25 cellular contexts compared by ENCODE assay signal in the genomic region with DNA sequence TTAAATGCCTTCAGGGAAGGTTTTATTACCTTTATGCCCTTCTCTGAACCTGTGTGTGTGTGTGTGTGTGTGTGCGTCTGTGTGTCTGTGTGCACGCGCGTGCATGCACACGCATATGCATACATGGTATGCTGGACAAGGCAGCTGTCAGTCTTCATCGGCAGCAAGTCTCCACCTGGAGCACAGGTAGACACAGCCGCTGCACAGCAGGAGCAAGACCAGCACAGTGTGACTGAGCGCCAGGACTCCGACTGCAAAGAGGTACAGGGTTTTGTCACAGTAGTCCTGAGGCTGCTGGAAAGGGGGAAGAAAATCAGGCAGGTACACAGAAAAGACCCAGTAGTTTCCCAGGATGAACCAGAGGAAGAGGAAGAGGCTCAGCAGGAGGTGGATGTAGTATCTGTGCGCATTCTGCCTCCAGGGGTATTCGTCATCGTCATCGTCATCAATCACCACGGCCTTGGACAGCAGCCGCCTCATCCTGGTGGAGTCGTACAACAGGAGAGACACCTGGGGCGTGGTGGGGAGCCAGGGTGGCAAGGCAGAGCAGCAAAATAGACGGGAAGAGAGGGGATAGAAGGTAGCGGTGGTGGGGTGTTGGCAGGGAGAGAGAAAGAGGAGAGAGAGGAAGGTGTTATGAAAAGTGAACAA. TPM values are rescaled to one million over a fixed set of nuclear protein-coding genes. Genes with fewer than 3 reads are reported as not detected.
DNase-seq lines count a peak whose midpoint lies in the region; ATAC-seq and TF ChIP-seq lines count a peak whose summit lies in the region.
"Had no signal": no experiment of that assay in that cellular context is flagged by ENCODE, and none has a peak within 500 bp of the region (broad histone marks: within the 10 kb centered on the region; RNA-seq: fewer than 3 reads in every experiment).

No MANE protein-coding gene starts in this region.

- H3K27me3 Mint-ChIP-seq in activated CD4-positive, alpha-beta T cell treated with anti-CD3 and anti-CD28 coated beads for 36 hours: no peaks in the 10 kb centered on the region

- H3K9me3 ChIP-seq in RWPE2 (ENCODE audit: severe bottlenecking) (no peaks in the 10 kb centered on the region), tibial nerve (no peaks in the 10 kb centered on the region)
- H3K9me3 ChIP-seq: mucosa of descending colon, upper lobe of left lung had no signal

- no peak overlapping the region for H2BK5ac ChIP-seq in mesendoderm (ENCODE audit: low read length)

- no peak overlapping the region for H3K23ac ChIP-seq in mesendoderm (ENCODE audit: low read length)

- peak overlapping the region; percentile 61 for H3K27ac Mint-ChIP-seq in activated CD4-positive, alpha-beta T cell treated with anti-CD3 and anti-CD28 coated beads for 36 hours
- H3K27ac Mint-ChIP-seq: stimulated activated effector memory CD8-positive, alpha-beta T cell treated with anti-CD3 and anti-CD28 coated beads, Interleukin-12 subunit alpha, Interleukin-12 subunit beta, amount 100 ng/mL, for 72 hours had no signal

- H3K9me3 Mint-ChIP-seq in activated CD4-positive, alpha-beta T cell treated with anti-CD3 and anti-CD28 coated beads for 36 hours (ENCODE audit: low read depth): no peaks in the 10 kb centered on the region
- H3K9me3 Mint-ChIP-seq: stimulated activated effector memory CD8-positive, alpha-beta T cell treated with anti-CD3 and anti-CD28 coated beads, Interleukin-12 subunit alpha, Interleukin-12 subunit beta, amount 100 ng/mL, for 72 hours had no signal

- H3K79me2 ChIP-seq in mesendoderm (ENCODE audit: control insufficient read depth, insufficient read depth, low read length): no peaks in the 10 kb centered on the region

- no peak for TF ChIP-seq CTCF in RWPE2 (IDR thresholded peaks at IDR 0.05; ENCODE audit: poor library complexity, severe bottlenecking)
- no peak for TF ChIP-seq CTCF in tibial nerve (IDR thresholded peaks at IDR 0.05)

- no peak overlapping the region for H3K4me3 Mint-ChIP-seq in activated CD4-positive, alpha-beta T cell treated with anti-CD3 and anti-CD28 coated beads for 36 hours
- H3K4me3 Mint-ChIP-seq: stimulated activated effector memory CD8-positive, alpha-beta T cell treated with anti-CD3 and anti-CD28 coated beads, Interleukin-12 subunit alpha, Interleukin-12 subunit beta, amount 100 ng/mL, for 72 hours had no signal

- H3K36me3 Mint-ChIP-seq in activated CD4-positive, alpha-beta T cell treated with anti-CD3 and anti-CD28 coated beads for 36 hours (ENCODE audit: low read depth): no peaks in the 10 kb centered on the region
- H3K36me3 Mint-ChIP-seq: stimulated activated effector memory CD8-positive, alpha-beta T cell treated with anti-CD3 and anti-CD28 coated beads, Interleukin-12 subunit alpha, Interleukin-12 subunit beta, amount 100 ng/mL, for 72 hours had no signal

- no peak overlapping the region for H3K4ac ChIP-seq in mesendoderm (ENCODE audit: low read depth, low read length)

- no peaks in the 10 kb centered on the region for H3K79me1 ChIP-seq in mesendoderm (ENCODE audit: low read length)

- H3K27me3 ChIP-seq in RWPE2 (ENCODE audit: insufficient read depth, poor library complexity, severe bottlenecking): no peaks in the 10 kb centered on the region
- no peaks in the 10 kb centered on the region for H3K27me3 ChIP-seq in mesendoderm (ENCODE audit: insufficient read depth, low read length, poor library complexity)
- H3K27me3 ChIP-seq in tibial nerve: no peaks in the 10 kb centered on the region
- H3K27me3 ChIP-seq: brain microvascular endothelial cell, upper lobe of left lung had no signal

- H4K8ac ChIP-seq in mesendoderm (ENCODE audit: low read depth, low read length): no peak overlapping the region

- CTCF ChIA-PET in activated CD4-positive, alpha-beta T cell treated with anti-CD3 and anti-CD28 coated beads for 36 hours (lab: Charles Lee): interaction anchor here (1.4 to 12.1 kb wide), 11 partner anchors 7 to 378 kb away, joined by 7 to 154 read pairs (median 15); no protein-coding TSS in a partner anchor

- no peak overlapping the region for H3K27ac ChIP-seq in RWPE2 (ENCODE audit: poor library complexity, severe bottlenecking)
- no peak overlapping the region for H3K27ac ChIP-seq in mesendoderm (ENCODE audit: low read depth, low read length)
- H3K27ac ChIP-seq in tibial nerve: no peak overlapping the region
- H3K27ac ChIP-seq: brain microvascular endothelial cell, upper lobe of left lung had no signal

- H3K4me1 ChIP-seq in RWPE2 (ENCODE audit: insufficient read depth, poor library complexity, severe bottlenecking) (peaks cover 8% of the 10 kb centered on the region), mesendoderm (ENCODE audit: control insufficient read depth, low read depth, low read length) (peaks cover 6% of the 10 kb centered on the region), tibial nerve (peaks cover 0 to 20% (median 3%) of the 10 kb centered on the region in 4 donors)

- H3K4me3 ChIP-seq in RWPE2 (ENCODE audit: severe bottlenecking) (no peak overlapping the region), mesendoderm (ENCODE audit: low read length) (no peak overlapping the region), tibial nerve (no peak overlapping the region)
- H3K4me3 ChIP-seq: mucosa of descending colon, upper lobe of left lung had no signal

- TF ChIP-seq EP300 in tibial nerve (IDR thresholded peaks at IDR 0.05): no peak

- no peak overlapping the region for H3K9ac ChIP-seq in mesendoderm (ENCODE audit: low read length)

- peak overlapping the region; percentile 22 for H3K56ac ChIP-seq in mesendoderm (ENCODE audit: low read length)

- WGBS in mesendoderm (ENCODE audit: extremely low coverage, insufficient coverage, low lambda C conversion rate): no CpG with 5 or more reads among the region's 19 CpGs
- 80 to 85% methylated on average over 19 of the region's 19 CpGs for WGBS in tibial nerve, 2 donors

- H2BK120ac ChIP-seq in mesendoderm (ENCODE audit: low read depth, low read length): no peak overlapping the region

- H3K36me3 ChIP-seq in RWPE2 (ENCODE audit: low read depth) (no peaks in the 10 kb centered on the region), mesendoderm (ENCODE audit: control insufficient read depth, insufficient read depth, low read length) (no peaks in the 10 kb centered on the region), tibial nerve (no peaks in the 10 kb centered on the region)
- H3K36me3 ChIP-seq: brain microvascular endothelial cell, upper lobe of left lung had no signal

- H4K5ac ChIP-seq in mesendoderm (ENCODE audit: low read length): no peak overlapping the region

- intact Hi-C loops in activated CD4-positive, alpha-beta T cell treated with anti-CD3 and anti-CD28 coated beads for 36 hours (cut with DNase I, micrococcal nuclease): loop anchor here (5.0 to 10.0 kb wide), 2 partner anchors 91 to 378 kb away; no protein-coding TSS in a partner anchor

- peaks cover 93% of the 10 kb centered on the region for H3K4me1 Mint-ChIP-seq in activated CD4-positive, alpha-beta T cell treated with anti-CD3 and anti-CD28 coated beads for 36 hours

- no peak for TF ChIP-seq POLR2A in tibial nerve (IDR thresholded peaks at IDR 0.05)

- H3K18ac ChIP-seq in mesendoderm (ENCODE audit: low read length): no peak overlapping the region

- no peak overlapping the region for H2AK5ac ChIP-seq in mesendoderm (ENCODE audit: low read length)

- H3K4me2 ChIP-seq in mesendoderm (ENCODE audit: low read length): no peak overlapping the region

- POLR2A ChIA-PET in activated CD4-positive, alpha-beta T cell treated with anti-CD3 and anti-CD28 coated beads for 36 hours (lab: Charles Lee): no interaction called here

- no peak for DNase-seq in activated CD4-positive, alpha-beta T cell treated with anti-CD3 and anti-CD28 coated beads for 36 hours
- DNase-seq in activated CD4-positive, alpha-beta T cell treated with anti-CD3 and anti-CD28 coated beads for 48 hours: no peak
- peak; percentile 91 for DNase-seq in ELF-1 (ENCODE audit: low read depth, low spot score)
- DNase-seq in RWPE2 (ENCODE audit: low spot score): no peak
- no peak for DNase-seq in mesendoderm
- DNase-seq in NCI-H510A (lab: John Stamatoyannopoulos, UW): no peak
- DNase-seq in tibial nerve (ENCODE audit: low spot score in 2 of 2): no peak
- DNase-seq: activated CD4-positive, alpha-beta T cell treated with anti-CD3 and anti-CD28 coated beads for 4 hours; activated CD8-positive, alpha-beta memory T cell treated with anti-CD3 and anti-CD28 coated beads, Interleukin-2, amount 50 U/mL, for 48 hours; activated naive CD4-positive, alpha-beta T cell treated with anti-CD3 and anti-CD28 coated beads, Interleukin-2, amount 50 U/mL, for 16 hours; brain microvascular endothelial cell; cortex of kidney; EL; foreskin melanocyte; H7; NCI-H2081; NCI-H526 treated with DMSO at 0.1 percent for 48 hours; stimulated activated CD4-positive, alpha-beta T cell treated with anti-CD3 and anti-CD28 coated beads, Interleukin-12 subunit alpha, Interleukin-12 subunit beta, amount 100 ng/mL, for 4 hours had no signal

- no peak for ATAC-seq in activated CD4-positive, alpha-beta T cell treated with anti-CD3 and anti-CD28 coated beads for 36 hours
- ATAC-seq in RWPE2 (ENCODE audit: low read depth): peak; percentile 79
- ATAC-seq in GM18520 (IDR thresholded peaks at IDR 0.05; ENCODE audit: unreplicated experiment): no peak
- ATAC-seq: Panc1; SK-N-SH treated with all-trans-retinoic acid at 6 μM for 48 hours; stimulated activated effector memory CD8-positive, alpha-beta T cell treated with anti-CD3 and anti-CD28 coated beads, Interleukin-12 subunit alpha, Interleukin-12 subunit beta, amount 100 ng/mL, for 72 hours had no signal

- no peak overlapping the region for H2BK15ac ChIP-seq in mesendoderm (replicated peaks; ENCODE audit: low read depth)

RNA-seq across cellular contexts. Expression of a gene that starts 12.8 kb away (rescaled TPM):
- 1 to 10 TPM; 4.9 to 5.3 TPM for total RNA-seq in activated CD4-positive, alpha-beta T cell treated with anti-CD3 and anti-CD28 coated beads for 36 hours
- 3.6 TPM for polyA plus RNA-seq in mesendoderm (2013, experiment 1 of 2)
- polyA plus RNA-seq in mesendoderm (2013, experiment 2 of 2): 4.6 TPM
- 10 to 100 TPM; 12.3 to 19.5 (median 16.7) TPM for total RNA-seq in tibial nerve

RNA-seq across cellular contexts. Expression of a gene that starts 28.2 kb away (rescaled TPM):
- under 1 TPM; 0.18 to 0.33 TPM for total RNA-seq in activated CD4-positive, alpha-beta T cell treated with anti-CD3 and anti-CD28 coated beads for 36 hours
- polyA plus RNA-seq in mesendoderm (2013, experiment 1 of 2): 0.04 TPM
- polyA plus RNA-seq in mesendoderm (2013, experiment 2 of 2): 0.04 TPM
- total RNA-seq in tibial nerve: not detected
- total RNA-seq: H7, renal cortical epithelial cell had no signal

RNA-seq across cellular contexts. Expression of a gene that starts 45.0 kb away (rescaled TPM):
- not detected for total RNA-seq in activated CD4-positive, alpha-beta T cell treated with anti-CD3 and anti-CD28 coated beads for 36 hours
- polyA plus RNA-seq in mesendoderm (2013, experiment 1 of 2): not detected
- polyA plus RNA-seq in mesendoderm (2013, experiment 2 of 2): not detected
- total RNA-seq in tibial nerve: not detected
- total RNA-seq: H7, mucosa of descending colon, renal cortical epithelial cell, upper lobe of left lung had no signal
